ENCODE assay signal across 1 cellular context in the genomic region with DNA sequence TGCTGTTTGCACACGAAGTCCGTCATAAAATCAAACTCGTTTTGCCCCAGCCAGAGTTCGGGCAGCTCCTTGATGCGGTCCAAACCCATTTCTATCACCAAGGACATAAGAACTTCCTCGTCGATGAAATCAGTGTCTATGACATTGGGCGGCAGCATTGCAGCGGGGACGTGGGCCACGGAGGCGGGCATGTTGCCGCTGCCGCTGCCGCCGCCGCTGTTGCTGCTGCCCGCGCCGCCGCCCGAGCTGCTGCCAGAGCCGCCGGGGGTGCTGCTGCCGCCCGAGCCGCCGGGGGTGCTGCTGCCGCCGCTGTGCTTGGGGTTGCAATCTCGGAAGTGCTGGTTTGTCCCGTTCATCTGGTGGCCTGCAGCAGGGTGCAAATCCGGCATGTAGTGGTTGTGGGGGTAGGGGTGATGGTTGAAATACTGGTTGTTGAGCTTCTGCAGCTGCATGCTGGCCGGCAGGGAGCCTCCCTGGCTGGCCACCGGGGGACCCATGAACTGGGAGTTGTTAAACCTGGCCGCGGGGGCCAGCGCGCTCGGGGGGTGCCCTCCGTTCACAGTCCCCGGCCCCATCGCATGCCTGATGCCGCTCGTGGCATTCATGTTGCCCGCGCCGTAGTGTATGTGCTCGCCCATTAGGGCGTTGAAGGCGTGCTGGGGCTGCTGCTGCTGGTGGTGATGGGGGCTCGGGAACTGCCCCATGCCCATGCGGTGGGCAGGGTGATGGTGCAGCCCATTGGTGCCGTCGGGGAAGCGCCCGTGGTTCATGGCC.
TF ChIP-seq lines count a peak whose summit lies in the region.

No MANE protein-coding gene starts in this region.

TF ChIP-seq in GM12878, 131 proteins besides CTCF, POLR2A, EP300 and RAD21 (continued from another document and continues in another):
- TF ChIP-seq, protein P1, sequence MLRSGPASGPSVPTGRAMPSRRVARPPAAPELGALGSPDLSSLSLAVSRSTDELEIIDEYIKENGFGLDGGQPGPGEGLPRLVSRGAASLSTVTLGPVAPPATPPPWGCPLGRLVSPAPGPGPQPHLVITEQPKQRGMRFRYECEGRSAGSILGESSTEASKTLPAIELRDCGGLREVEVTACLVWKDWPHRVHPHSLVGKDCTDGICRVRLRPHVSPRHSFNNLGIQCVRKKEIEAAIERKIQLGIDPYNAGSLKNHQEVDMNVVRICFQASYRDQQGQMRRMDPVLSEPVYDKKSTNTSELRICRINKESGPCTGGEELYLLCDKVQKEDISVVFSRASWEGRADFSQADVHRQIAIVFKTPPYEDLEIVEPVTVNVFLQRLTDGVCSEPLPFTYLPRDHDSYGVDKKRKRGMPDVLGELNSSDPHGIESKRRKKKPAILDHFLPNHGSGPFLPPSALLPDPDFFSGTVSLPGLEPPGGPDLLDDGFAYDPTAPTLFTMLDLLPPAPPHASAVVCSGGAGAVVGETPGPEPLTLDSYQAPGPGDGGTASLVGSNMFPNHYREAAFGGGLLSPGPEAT (IDR thresholded peaks at IDR 0.05; ENCODE audit: low read depth), result no peak
- no peak for TF ChIP-seq MYC (IDR thresholded peaks at IDR 0.05; ENCODE audit: insufficient read depth, insufficient read length, insufficient replicate concordance, low read length, severe bottlenecking)
- TF ChIP-seq ZSCAN29 (IDR thresholded peaks at IDR 0.05), result peak; percentile 74
- TF ChIP-seq RB1 (IDR thresholded peaks at IDR 0.05; ENCODE audit: borderline replicate concordance), result no peak
- TF ChIP-seq, protein P2, sequence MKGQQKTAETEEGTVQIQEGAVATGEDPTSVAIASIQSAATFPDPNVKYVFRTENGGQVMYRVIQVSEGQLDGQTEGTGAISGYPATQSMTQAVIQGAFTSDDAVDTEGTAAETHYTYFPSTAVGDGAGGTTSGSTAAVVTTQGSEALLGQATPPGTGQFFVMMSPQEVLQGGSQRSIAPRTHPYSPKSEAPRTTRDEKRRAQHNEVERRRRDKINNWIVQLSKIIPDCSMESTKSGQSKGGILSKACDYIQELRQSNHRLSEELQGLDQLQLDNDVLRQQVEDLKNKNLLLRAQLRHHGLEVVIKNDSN (IDR thresholded peaks at IDR 0.05; ENCODE audit: borderline replicate concordance, extremely low read length, insufficient read depth, low read depth, low read length), result no peak
- no peak for TF ChIP-seq POLR2AphosphoS2 (IDR thresholded peaks at IDR 0.05; ENCODE audit: low read depth, low read length)
- no peak for TF ChIP-seq ATF7 (IDR thresholded peaks at IDR 0.05; ENCODE audit: low read depth)
- TF ChIP-seq NFXL1 (IDR thresholded peaks at IDR 0.05; ENCODE audit: borderline replicate concordance), result 0 out of 2 replicates have a peak, but pooled peaks have one; percentile 70
- peak; percentile 96 for TF ChIP-seq LARP7 (IDR thresholded peaks at IDR 0.05)
- no peak for TF ChIP-seq TBL1XR1 (IDR thresholded peaks at IDR 0.05; ENCODE audit: low read depth, low read length)
- TF ChIP-seq STAT3 (IDR thresholded peaks at IDR 0.05; ENCODE audit: low read depth, low read length), result no peak
- TF ChIP-seq, protein P3, sequence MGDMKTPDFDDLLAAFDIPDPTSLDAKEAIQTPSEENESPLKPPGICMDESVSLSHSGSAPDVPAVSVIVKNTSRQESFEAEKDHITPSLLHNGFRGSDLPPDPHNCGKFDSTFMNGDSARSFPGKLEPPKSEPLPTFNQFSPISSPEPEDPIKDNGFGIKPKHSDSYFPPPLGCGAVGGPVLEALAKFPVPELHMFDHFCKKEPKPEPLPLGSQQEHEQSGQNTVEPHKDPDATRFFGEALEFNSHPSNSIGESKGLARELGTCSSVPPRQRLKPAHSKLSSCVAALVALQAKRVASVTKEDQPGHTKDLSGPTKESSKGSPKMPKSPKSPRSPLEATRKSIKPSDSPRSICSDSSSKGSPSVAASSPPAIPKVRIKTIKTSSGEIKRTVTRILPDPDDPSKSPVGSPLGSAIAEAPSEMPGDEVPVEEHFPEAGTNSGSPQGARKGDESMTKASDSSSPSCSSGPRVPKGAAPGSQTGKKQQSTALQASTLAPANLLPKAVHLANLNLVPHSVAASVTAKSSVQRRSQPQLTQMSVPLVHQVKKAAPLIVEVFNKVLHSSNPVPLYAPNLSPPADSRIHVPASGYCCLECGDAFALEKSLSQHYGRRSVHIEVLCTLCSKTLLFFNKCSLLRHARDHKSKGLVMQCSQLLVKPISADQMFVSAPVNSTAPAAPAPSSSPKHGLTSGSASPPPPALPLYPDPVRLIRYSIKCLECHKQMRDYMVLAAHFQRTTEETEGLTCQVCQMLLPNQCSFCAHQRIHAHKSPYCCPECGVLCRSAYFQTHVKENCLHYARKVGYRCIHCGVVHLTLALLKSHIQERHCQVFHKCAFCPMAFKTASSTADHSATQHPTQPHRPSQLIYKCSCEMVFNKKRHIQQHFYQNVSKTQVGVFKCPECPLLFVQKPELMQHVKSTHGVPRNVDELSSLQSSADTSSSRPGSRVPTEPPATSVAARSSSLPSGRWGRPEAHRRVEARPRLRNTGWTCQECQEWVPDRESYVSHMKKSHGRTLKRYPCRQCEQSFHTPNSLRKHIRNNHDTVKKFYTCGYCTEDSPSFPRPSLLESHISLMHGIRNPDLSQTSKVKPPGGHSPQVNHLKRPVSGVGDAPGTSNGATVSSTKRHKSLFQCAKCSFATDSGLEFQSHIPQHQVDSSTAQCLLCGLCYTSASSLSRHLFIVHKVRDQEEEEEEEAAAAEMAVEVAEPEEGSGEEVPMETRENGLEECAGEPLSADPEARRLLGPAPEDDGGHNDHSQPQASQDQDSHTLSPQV (IDR thresholded peaks at IDR 0.05), result peak; percentile 73; the same call in 1 of the 2 replicates
- TF ChIP-seq RAD51 (IDR thresholded peaks at IDR 0.05), result no peak
- TF ChIP-seq, protein P4, sequence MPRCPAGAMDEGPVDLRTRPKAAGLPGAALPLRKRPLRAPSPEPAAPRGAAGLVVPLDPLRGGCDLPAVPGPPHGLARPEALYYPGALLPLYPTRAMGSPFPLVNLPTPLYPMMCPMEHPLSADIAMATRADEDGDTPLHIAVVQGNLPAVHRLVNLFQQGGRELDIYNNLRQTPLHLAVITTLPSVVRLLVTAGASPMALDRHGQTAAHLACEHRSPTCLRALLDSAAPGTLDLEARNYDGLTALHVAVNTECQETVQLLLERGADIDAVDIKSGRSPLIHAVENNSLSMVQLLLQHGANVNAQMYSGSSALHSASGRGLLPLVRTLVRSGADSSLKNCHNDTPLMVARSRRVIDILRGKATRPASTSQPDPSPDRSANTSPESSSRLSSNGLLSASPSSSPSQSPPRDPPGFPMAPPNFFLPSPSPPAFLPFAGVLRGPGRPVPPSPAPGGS (IDR thresholded peaks at IDR 0.05; ENCODE audit: borderline replicate concordance, insufficient read depth, low read depth, low read length, poor library complexity, severe bottlenecking), result no peak
- TF ChIP-seq, protein P5, sequence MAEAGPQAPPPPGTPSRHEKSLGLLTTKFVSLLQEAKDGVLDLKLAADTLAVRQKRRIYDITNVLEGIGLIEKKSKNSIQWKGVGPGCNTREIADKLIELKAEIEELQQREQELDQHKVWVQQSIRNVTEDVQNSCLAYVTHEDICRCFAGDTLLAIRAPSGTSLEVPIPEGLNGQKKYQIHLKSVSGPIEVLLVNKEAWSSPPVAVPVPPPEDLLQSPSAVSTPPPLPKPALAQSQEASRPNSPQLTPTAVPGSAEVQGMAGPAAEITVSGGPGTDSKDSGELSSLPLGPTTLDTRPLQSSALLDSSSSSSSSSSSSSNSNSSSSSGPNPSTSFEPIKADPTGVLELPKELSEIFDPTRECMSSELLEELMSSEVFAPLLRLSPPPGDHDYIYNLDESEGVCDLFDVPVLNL (IDR thresholded peaks at IDR 0.05; ENCODE audit: low read depth, low read length), result no peak
- no peak for TF ChIP-seq JUND (IDR thresholded peaks at IDR 0.05; ENCODE audit: low read depth, low read length)
- TF ChIP-seq TAF1 (IDR thresholded peaks at IDR 0.05; ENCODE audit: borderline replicate concordance, low read depth, low read length), result no peak
- no peak for TF ChIP-seq SPI1 (IDR thresholded peaks at IDR 0.05; ENCODE audit: borderline replicate concordance, insufficient read depth, low read depth, low read length)
- TF ChIP-seq, protein P6, sequence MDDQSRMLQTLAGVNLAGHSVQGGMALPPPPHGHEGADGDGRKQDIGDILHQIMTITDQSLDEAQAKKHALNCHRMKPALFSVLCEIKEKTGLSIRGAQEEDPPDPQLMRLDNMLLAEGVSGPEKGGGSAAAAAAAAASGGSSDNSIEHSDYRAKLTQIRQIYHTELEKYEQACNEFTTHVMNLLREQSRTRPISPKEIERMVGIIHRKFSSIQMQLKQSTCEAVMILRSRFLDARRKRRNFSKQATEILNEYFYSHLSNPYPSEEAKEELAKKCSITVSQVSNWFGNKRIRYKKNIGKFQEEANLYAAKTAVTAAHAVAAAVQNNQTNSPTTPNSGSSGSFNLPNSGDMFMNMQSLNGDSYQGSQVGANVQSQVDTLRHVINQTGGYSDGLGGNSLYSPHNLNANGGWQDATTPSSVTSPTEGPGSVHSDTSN (IDR thresholded peaks at IDR 0.05; ENCODE audit: insufficient replicate concordance, low read depth, low read length), result no peak
- no peak for TF ChIP-seq NFYA (IDR thresholded peaks at IDR 0.05; ENCODE audit: borderline replicate concordance, low read depth, low read length)
- peak; percentile 73 for TF ChIP-seq ZNF207 (IDR thresholded peaks at IDR 0.05; ENCODE audit: borderline replicate concordance)
- no peak for TF ChIP-seq MTA3 (IDR thresholded peaks at IDR 0.05; ENCODE audit: borderline replicate concordance, low read length)
- 0 out of 3 replicates have a peak, but pooled peaks of 1 of the 2 experiments have one; percentile 8 for TF ChIP-seq EGR1 (IDR thresholded peaks at IDR 0.05; ENCODE audit: borderline replicate concordance in 1 of 2, low read depth in 2 of 2, low read length in 2 of 2)
- TF ChIP-seq, protein P7, sequence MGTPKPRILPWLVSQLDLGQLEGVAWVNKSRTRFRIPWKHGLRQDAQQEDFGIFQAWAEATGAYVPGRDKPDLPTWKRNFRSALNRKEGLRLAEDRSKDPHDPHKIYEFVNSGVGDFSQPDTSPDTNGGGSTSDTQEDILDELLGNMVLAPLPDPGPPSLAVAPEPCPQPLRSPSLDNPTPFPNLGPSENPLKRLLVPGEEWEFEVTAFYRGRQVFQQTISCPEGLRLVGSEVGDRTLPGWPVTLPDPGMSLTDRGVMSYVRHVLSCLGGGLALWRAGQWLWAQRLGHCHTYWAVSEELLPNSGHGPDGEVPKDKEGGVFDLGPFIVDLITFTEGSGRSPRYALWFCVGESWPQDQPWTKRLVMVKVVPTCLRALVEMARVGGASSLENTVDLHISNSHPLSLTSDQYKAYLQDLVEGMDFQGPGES (IDR thresholded peaks at IDR 0.05), result no peak
- TF ChIP-seq, protein P8, sequence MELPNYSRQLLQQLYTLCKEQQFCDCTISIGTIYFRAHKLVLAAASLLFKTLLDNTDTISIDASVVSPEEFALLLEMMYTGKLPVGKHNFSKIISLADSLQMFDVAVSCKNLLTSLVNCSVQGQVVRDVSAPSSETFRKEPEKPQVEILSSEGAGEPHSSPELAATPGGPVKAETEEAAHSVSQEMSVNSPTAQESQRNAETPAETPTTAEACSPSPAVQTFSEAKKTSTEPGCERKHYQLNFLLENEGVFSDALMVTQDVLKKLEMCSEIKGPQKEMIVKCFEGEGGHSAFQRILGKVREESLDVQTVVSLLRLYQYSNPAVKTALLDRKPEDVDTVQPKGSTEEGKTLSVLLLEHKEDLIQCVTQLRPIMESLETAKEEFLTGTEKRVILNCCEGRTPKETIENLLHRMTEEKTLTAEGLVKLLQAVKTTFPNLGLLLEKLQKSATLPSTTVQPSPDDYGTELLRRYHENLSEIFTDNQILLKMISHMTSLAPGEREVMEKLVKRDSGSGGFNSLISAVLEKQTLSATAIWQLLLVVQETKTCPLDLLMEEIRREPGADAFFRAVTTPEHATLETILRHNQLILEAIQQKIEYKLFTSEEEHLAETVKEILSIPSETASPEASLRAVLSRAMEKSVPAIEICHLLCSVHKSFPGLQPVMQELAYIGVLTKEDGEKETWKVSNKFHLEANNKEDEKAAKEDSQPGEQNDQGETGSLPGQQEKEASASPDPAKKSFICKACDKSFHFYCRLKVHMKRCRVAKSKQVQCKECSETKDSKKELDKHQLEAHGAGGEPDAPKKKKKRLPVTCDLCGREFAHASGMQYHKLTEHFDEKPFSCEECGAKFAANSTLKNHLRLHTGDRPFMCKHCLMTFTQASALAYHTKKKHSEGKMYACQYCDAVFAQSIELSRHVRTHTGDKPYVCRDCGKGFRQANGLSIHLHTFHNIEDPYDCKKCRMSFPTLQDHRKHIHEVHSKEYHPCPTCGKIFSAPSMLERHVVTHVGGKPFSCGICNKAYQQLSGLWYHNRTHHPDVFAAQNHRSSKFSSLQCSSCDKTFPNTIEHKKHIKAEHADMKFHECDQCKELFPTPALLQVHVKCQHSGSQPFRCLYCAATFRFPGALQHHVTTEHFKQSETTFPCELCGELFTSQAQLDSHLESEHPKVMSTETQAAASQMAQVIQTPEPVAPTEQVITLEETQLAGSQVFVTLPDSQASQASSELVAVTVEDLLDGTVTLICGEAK (IDR thresholded peaks at IDR 0.05; ENCODE audit: borderline replicate concordance), result no peak
- TF ChIP-seq ZNF217 (IDR thresholded peaks at IDR 0.05), result peak; percentile 60; the same call in 1 of the 2 replicates
- no peak for TF ChIP-seq SIX5 (IDR thresholded peaks at IDR 0.05; ENCODE audit: low read depth, low read length, severe bottlenecking)
- no peak for TF ChIP-seq CHD1 (IDR thresholded peaks at IDR 0.05; ENCODE audit: low read depth, low read length)
- no peak for TF ChIP-seq ESRRA (IDR thresholded peaks at IDR 0.05; ENCODE audit: low read length)
- no peak for TF ChIP-seq NR2C1 (IDR thresholded peaks at IDR 0.05)
- TF ChIP-seq HCFC1 (IDR thresholded peaks at IDR 0.05; ENCODE audit: low read length), result no peak
- peak in 1 of 2 experiments; percentile 72; a peak in 2 of 4 replicates for TF ChIP-seq BHLHE40 (IDR thresholded peaks at IDR 0.05; ENCODE audit: borderline replicate concordance in 1 of 2, low read depth in 2 of 2, low read length in 1 of 2)
- no peak for TF ChIP-seq PML (IDR thresholded peaks at IDR 0.05; ENCODE audit: low read length)
- TF ChIP-seq, protein P9, sequence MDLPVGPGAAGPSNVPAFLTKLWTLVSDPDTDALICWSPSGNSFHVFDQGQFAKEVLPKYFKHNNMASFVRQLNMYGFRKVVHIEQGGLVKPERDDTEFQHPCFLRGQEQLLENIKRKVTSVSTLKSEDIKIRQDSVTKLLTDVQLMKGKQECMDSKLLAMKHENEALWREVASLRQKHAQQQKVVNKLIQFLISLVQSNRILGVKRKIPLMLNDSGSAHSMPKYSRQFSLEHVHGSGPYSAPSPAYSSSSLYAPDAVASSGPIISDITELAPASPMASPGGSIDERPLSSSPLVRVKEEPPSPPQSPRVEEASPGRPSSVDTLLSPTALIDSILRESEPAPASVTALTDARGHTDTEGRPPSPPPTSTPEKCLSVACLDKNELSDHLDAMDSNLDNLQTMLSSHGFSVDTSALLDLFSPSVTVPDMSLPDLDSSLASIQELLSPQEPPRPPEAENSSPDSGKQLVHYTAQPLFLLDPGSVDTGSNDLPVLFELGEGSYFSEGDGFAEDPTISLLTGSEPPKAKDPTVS (IDR thresholded peaks at IDR 0.05; ENCODE audit: low read depth, low read length), result no peak
- TF ChIP-seq RCOR1 (conservative IDR thresholded peaks at IDR 0.05; ENCODE audit: low read depth, low read length), result no peak
- no peak for TF ChIP-seq SUZ12 (IDR thresholded peaks at IDR 0.05; ENCODE audit: unreplicated experiment)
- TF ChIP-seq PAX5 (IDR thresholded peaks at IDR 0.05; ENCODE audit: borderline replicate concordance, low read depth, low read length), result no peak
- peak; percentile 96 for TF ChIP-seq SMARCA5 (IDR thresholded peaks at IDR 0.05)
